ENCODE assay signal across 1 cellular context in the genomic region with DNA sequence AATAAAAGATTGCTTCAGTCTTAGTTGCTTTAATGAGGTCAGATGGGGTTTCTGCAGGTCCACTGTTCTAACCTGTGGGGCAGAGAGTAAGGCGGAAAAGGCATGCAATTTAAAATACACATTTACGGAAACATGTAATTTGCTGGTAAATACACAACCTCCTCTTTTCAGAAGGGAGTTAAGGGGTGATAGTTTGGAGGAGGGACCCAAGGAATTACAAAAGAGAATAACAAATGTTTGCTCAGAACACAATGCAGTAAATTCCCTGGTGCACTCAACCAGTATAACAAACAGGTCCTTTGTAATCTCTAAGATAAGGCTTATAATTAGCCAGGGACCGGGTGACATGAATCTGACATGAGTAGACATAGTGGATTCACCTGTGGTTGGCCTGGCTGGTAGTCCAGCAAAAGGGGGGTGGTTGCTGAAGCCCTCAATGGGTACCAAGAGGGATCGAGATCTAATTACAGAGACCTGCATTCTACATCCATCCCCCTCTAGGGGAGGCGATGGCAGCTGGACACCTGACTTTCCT.
TF ChIP-seq lines count a peak whose summit lies in the region.

No MANE protein-coding gene starts in this region.

TF ChIP-seq in WTC11, 78 proteins besides CTCF, POLR2A, EP300 and RAD21 (continued from another document):
- TF ChIP-seq, protein P1, sequence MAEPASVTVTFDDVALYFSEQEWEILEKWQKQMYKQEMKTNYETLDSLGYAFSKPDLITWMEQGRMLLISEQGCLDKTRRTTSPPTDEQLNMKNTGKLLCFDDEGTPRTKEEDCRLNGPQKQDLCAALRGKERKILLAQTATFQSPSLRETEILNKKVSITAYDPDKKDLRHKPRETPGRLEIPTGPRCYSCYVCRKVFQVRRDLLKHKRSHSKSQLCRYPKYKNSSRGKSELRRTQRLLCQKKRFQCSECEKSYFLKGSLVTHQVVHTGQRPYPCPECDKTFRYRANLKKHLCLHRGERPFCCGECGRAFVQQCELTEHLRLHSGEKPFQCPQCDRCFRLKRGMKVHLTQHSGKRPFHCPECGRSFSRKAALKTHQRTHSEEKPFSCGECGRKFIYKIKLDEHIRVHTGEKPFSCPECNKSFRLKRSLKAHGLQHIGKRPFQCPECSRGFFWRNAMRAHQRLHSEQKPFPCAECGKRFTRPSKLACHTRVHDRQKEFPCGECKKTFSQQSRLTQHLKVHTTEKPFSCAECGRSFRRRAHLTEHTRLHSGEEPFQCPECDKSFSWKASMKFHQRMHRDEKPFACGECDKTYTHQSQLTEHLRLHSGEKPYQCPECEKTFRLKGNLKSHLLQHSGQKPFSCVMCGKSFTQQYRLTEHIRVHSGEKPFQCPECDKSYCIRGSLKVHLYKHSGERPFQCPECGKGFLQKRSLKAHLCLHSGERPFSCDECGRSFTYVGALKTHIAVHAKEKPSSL (CRISPR knock-in tag; conservative IDR thresholded peaks at IDR 0.05) = no peak
- no peak for TF ChIP-seq NFYB (CRISPR knock-in tag; conservative IDR thresholded peaks at IDR 0.05; ENCODE audit: low read depth)
TF ChIP-seq in WTC11: peak in this region for 0.
